ENCODE assay signal across 34 cellular contexts in the genomic region with DNA sequence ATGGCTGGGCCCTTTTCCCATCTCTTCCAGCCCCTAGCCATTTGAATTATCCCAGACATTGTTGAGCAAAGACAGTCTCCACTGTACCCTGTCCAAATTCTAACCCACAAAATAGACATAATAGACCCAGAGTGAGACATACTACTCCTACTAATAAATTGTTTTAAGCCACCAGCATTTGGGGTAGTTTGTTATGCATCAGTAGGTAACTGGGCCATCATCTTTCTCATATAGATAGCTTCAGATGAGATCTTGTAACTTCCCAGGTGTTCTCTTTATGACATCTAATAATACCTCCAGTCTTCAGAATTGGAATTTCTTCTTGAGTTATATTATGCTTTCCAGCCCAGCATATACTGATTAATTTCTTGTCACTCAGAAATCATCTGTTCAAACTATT.
"Had no signal": no experiment of that assay in that cellular context is flagged by ENCODE, and none has a peak within 500 bp of the region (broad histone marks: within the 10 kb centered on the region; RNA-seq: fewer than 3 reads in every experiment).

No MANE protein-coding gene starts in this region.

- H3K9me3 ChIP-seq: adrenal gland, ascending aorta, breast epithelium had no signal

- H3K4me3 Mint-ChIP-seq: activated B cell treated with CpG ODN at 0.5 μM for 24 hours; activated CD8-positive, alpha-beta memory T cell treated with anti-CD3 and anti-CD28 coated beads, Interleukin-2, amount 10 ng/mL, durations not matched to agents 7 days and 5 days; activated CD8-positive, alpha-beta T cell treated with anti-CD3 and anti-CD28 coated beads, Interleukin-2, amount 10 ng/mL, durations not matched to agents 7 days and 5 days; activated naive CD4-positive, alpha-beta T cell treated with anti-CD3 and anti-CD28 coated beads for 36 hours; activated naive CD4-positive, alpha-beta T cell treated with anti-CD3 and anti-CD28 coated beads, Interleukin-2, amount 50 U/mL, for 24 hours; activated naive CD8-positive, alpha-beta T cell treated with anti-CD3 and anti-CD28 coated beads for 36 hours; activated naive CD8-positive, alpha-beta T cell treated with anti-CD3 and anti-CD28 coated beads, Interleukin-2, amount 50 U/mL, for 24 hours; activated T-helper 1 cell treated with anti-CD3 and anti-CD28 coated beads, Interleukin-12 subunit alpha, Interleukin-12 subunit beta, Interleukin-2, Interleukin-4 antibody, amounts not matched to agents 30 ng/mL and 10 ng/mL and 1 ng/mL, durations not matched to agents 14 hours and 24 hours and 36 hours; brain; central memory CD8-positive, alpha-beta T cell; dendritic cell treated with granulocyte-macrophage colony-stimulating factor and Interleukin-4, amounts not matched to agents 40 ng/mL and 50 ng/mL, for 4 days; endodermal cell had no signal

- H3K27ac ChIP-seq: adrenal gland, ascending aorta, breast epithelium, cardiac muscle cell, coronary artery, dorsolateral prefrontal cortex, WERI-Rb-1 had no signal

- H3K4me1 ChIP-seq: adrenal gland, ascending aorta, breast epithelium had no signal

- H3K4me1 Mint-ChIP-seq: activated B cell treated with CpG ODN at 0.5 μM for 24 hours; central memory CD8-positive, alpha-beta T cell; endodermal cell had no signal

- H3K9me3 Mint-ChIP-seq: activated B cell treated with CpG ODN at 0.5 μM for 24 hours; activated naive CD4-positive, alpha-beta T cell treated with anti-CD3 and anti-CD28 coated beads for 36 hours; activated naive CD4-positive, alpha-beta T cell treated with anti-CD3 and anti-CD28 coated beads, Interleukin-2, amount 50 U/mL, for 24 hours; activated T-helper 1 cell treated with anti-CD3 and anti-CD28 coated beads, Interleukin-12 subunit alpha, Interleukin-12 subunit beta, Interleukin-2, Interleukin-4 antibody, amounts not matched to agents 30 ng/mL and 10 ng/mL and 1 ng/mL, durations not matched to agents 14 hours and 24 hours and 36 hours; brain; central memory CD8-positive, alpha-beta T cell; dendritic cell treated with granulocyte-macrophage colony-stimulating factor and Interleukin-4, amounts not matched to agents 40 ng/mL and 50 ng/mL, for 4 days; endodermal cell had no signal

- ATAC-seq: activated CD4-positive, CD25-positive, alpha-beta regulatory T cell treated with anti-CD3 and anti-CD28 coated beads, Interleukin-2, amount 50 U/mL, for 24 hours; activated CD8-positive, alpha-beta memory T cell treated with anti-CD3 and anti-CD28 coated beads, Interleukin-2, amount 10 ng/mL, durations not matched to agents 7 days and 5 days; activated CD8-positive, alpha-beta T cell treated with anti-CD3 and anti-CD28 coated beads, Interleukin-2, amount 10 ng/mL, durations not matched to agents 7 days and 5 days; activated naive CD8-positive, alpha-beta T cell treated with anti-CD3 and anti-CD28 coated beads, Interleukin-2, amount 50 U/mL, for 24 hours; esophagus mucosa had no signal

- H3K27ac Mint-ChIP-seq: activated B cell treated with CpG ODN at 0.5 μM for 24 hours; activated CD8-positive, alpha-beta memory T cell treated with anti-CD3 and anti-CD28 coated beads, Interleukin-2, amount 10 ng/mL, durations not matched to agents 7 days and 5 days; activated CD8-positive, alpha-beta T cell treated with anti-CD3 and anti-CD28 coated beads, Interleukin-2, amount 10 ng/mL, durations not matched to agents 7 days and 5 days; activated naive CD4-positive, alpha-beta T cell treated with anti-CD3 and anti-CD28 coated beads for 36 hours; activated naive CD4-positive, alpha-beta T cell treated with anti-CD3 and anti-CD28 coated beads, Interleukin-2, amount 50 U/mL, for 24 hours; activated naive CD8-positive, alpha-beta T cell treated with anti-CD3 and anti-CD28 coated beads for 36 hours; activated naive CD8-positive, alpha-beta T cell treated with anti-CD3 and anti-CD28 coated beads, Interleukin-2, amount 50 U/mL, for 24 hours; activated T-helper 1 cell treated with anti-CD3 and anti-CD28 coated beads, Interleukin-12 subunit alpha, Interleukin-12 subunit beta, Interleukin-2, Interleukin-4 antibody, amounts not matched to agents 30 ng/mL and 10 ng/mL and 1 ng/mL, durations not matched to agents 14 hours and 24 hours and 36 hours; activated T-helper 2 cell treated with anti-CD3 and anti-CD28 coated beads, Interferon-gamma antibody, Interleukin-2, Interleukin-4, amounts not matched to agents 10 μg/mL and 5 μg/mL and 100 μg/mL, durations not matched to agents 14 hours and 24 hours and 36 hours; brain; dendritic cell treated with granulocyte-macrophage colony-stimulating factor and Interleukin-4, amounts not matched to agents 40 ng/mL and 50 ng/mL, for 4 days; endodermal cell had no signal

- H3K4me3 ChIP-seq: adrenal gland, ascending aorta, breast epithelium, cardiac muscle cell, coronary artery, dorsolateral prefrontal cortex had no signal

- H3K27me3 Mint-ChIP-seq: dendritic cell treated with granulocyte-macrophage colony-stimulating factor and Interleukin-4, amounts not matched to agents 40 ng/mL and 50 ng/mL, for 4 days had no signal

- H3K27me3 ChIP-seq: adrenal gland, ascending aorta, breast epithelium, cardiac muscle cell, dorsolateral prefrontal cortex had no signal

- H3K36me3 Mint-ChIP-seq: activated CD8-positive, alpha-beta memory T cell treated with anti-CD3 and anti-CD28 coated beads, Interleukin-2, amount 10 ng/mL, durations not matched to agents 7 days and 5 days; activated naive CD4-positive, alpha-beta T cell treated with anti-CD3 and anti-CD28 coated beads, Interleukin-2, amount 50 U/mL, for 24 hours; activated naive CD8-positive, alpha-beta T cell treated with anti-CD3 and anti-CD28 coated beads for 36 hours; brain had no signal

- DNase-seq: activated B cell treated with CpG ODN at 0.5 μM for 24 hours; activated CD4-positive, alpha-beta T cell treated with anti-CD3 and anti-CD28 coated beads for 48 hours; activated CD4-positive, alpha-beta T cell treated with anti-CD3 and anti-CD28 coated beads, Interleukin-2, amount 50 U/mL, for 1 hour; activated CD4-positive, alpha-beta T cell treated with anti-CD3 and anti-CD28 coated beads, Interleukin-2, amount 50 U/mL, for 48 hours; activated CD8-positive, alpha-beta memory T cell treated with anti-CD3 and anti-CD28 coated beads, Interleukin-2, amount 10 ng/mL, durations not matched to agents 7 days and 5 days; activated CD8-positive, alpha-beta memory T cell treated with anti-CD3 and anti-CD28 coated beads, Interleukin-2, amount 50 U/mL, for 4 hours; activated CD8-positive, alpha-beta T cell treated with anti-CD3 and anti-CD28 coated beads, Interleukin-2, amount 10 ng/mL, durations not matched to agents 7 days and 5 days; activated effector memory CD4-positive, alpha-beta T cell treated with anti-CD3 and anti-CD28 coated beads, Interleukin-2, amount 50 U/mL, for 16 hours; activated naive CD4-positive, alpha-beta T cell treated with anti-CD3 and anti-CD28 coated beads for 36 hours; activated naive CD8-positive, alpha-beta T cell treated with anti-CD3 and anti-CD28 coated beads for 36 hours; activated naive CD8-positive, alpha-beta T cell treated with anti-CD3 and anti-CD28 coated beads, Interleukin-2, amount 50 U/mL, for 24 hours; activated T-cell treated with anti-CD3 and anti-CD28 coated beads, Interleukin-2, amount 50 U/mL, for 1 hour; activated T-cell treated with anti-CD3 and anti-CD28 coated beads, Interleukin-2, amount 50 U/mL, for 48 hours; adrenal gland; dorsolateral prefrontal cortex; effector memory CD4-positive, alpha-beta T cell; endodermal cell; foreskin fibroblast; head of caudate nucleus; hippocampal formation; T-helper 9 cell; WERI-Rb-1 had no signal

- H3K36me3 ChIP-seq: adrenal gland, ascending aorta, breast epithelium, cardiac muscle cell, WERI-Rb-1 had no signal
